ENCODE assay signal across 1 cellular context in the genomic region with DNA sequence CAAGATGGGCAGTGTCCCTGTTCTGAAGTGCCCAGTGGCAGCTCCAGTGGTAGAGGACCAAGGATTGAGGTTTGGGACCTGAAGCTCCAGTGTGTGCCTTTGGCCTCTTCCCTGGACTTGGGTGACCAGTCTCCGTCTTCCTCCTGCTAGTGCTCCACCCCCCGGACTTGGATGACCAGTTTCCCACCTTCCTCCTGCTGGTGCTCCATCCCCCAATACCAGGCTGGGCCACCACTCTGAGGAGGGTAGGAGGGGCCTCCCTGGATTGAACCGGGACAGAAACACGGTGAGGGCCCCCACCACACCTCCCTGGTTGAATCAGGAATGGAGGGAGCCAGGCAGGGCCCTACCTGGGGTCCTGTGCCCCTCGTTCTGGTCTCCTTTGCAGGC.
TF ChIP-seq lines count a peak whose summit lies in the region.

No MANE protein-coding gene starts in this region.

TF ChIP-seq in GM12891, 5 proteins besides CTCF, POLR2A, EP300 and RAD21:
- TF ChIP-seq SPI1 (IDR thresholded peaks at IDR 0.05; ENCODE audit: low read depth, low read length) = no peak
- TF ChIP-seq TAF1 (IDR thresholded peaks at IDR 0.05; ENCODE audit: low read depth, low read length) = no peak
- no peak for TF ChIP-seq PAX5 (IDR thresholded peaks at IDR 0.05; ENCODE audit: insufficient read depth, low read length, severe bottlenecking)
- TF ChIP-seq POU2F2 (IDR thresholded peaks at IDR 0.05; ENCODE audit: low read depth, low read length) = no peak
- no peak for TF ChIP-seq POLR2AphosphoS5 (IDR thresholded peaks at IDR 0.05; ENCODE audit: low read depth, low read length)
